ENCODE assay signal across 9 cellular contexts in the genomic region with DNA sequence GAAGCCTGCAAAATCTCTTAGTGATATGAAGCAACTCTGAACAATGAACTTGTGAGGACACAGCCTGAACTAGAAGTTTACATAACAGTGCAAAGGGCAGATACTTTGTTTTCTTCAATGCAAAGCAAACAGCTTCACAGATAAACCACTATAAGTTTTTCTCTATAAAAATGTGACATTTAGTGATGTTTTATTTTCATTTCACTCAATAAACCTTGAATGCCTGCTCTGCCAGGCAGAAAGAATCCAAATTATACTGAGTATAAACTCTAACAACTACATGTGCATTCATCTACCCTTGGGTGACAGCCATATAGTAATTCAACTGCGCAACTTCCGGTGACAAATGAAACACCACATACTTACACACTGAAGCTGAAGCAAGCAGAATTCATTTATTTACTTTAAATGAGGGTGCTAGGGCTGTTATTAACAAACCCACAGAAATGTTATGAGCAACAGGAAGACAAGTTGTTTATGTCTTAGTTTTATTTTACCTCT. TPM values are rescaled to one million over a fixed set of nuclear protein-coding genes. Genes with fewer than 3 reads are reported as not detected.
DNase-seq lines count a peak whose midpoint lies in the region; ATAC-seq, FAIRE-seq and TF ChIP-seq lines count a peak whose summit lies in the region.
"Had no signal": no experiment of that assay in that cellular context is flagged by ENCODE, and none has a peak within 500 bp of the region (broad histone marks: within the 10 kb centered on the region; RNA-seq: fewer than 3 reads in every experiment).

No MANE protein-coding gene starts in this region.

- H2AFZ ChIP-seq in fibroblast of lung (ENCODE audit: low read length), result no peak overlapping the region

- TF ChIP-seq CTCF in fibroblast of lung (conservative IDR thresholded peaks at IDR 0.05 in 1 of 2, IDR thresholded peaks at IDR 0.05 in 1 of 2; ENCODE audit: low read depth in 1 of 2, low read length in 2 of 2), result no peak

- intact Hi-C loops in sciatic nerve (cut with DNase I), result no loop called here

- TF ChIP-seq POLR2A in H54 (IDR thresholded peaks at IDR 0.05; ENCODE audit: low read depth, low read length), result no peak

- ATAC-seq in sciatic nerve, result no peak
- ATAC-seq in GM18858 (IDR thresholded peaks at IDR 0.05; ENCODE audit: unreplicated experiment), result no peak
- ATAC-seq in HG03460 (IDR thresholded peaks at IDR 0.05; ENCODE audit: unreplicated experiment), result no peak
- no peak for ATAC-seq in HG03457 (IDR thresholded peaks at IDR 0.05; ENCODE audit: unreplicated experiment)

- H4K20me1 ChIP-seq in fibroblast of lung (ENCODE audit: control insufficient read depth, extremely low read depth, insufficient read depth, low read length), result no peaks in the 10 kb centered on the region

- H3K27me3 ChIP-seq in fibroblast of lung (ENCODE audit: control insufficient read depth, insufficient read depth, low read length), result no peaks in the 10 kb centered on the region

- peaks cover 2% of the 10 kb centered on the region for H3K36me3 ChIP-seq in fibroblast of lung (ENCODE audit: control insufficient read depth, insufficient read depth, low read length)

- H3K79me2 ChIP-seq in fibroblast of lung (ENCODE audit: control insufficient read depth, insufficient read depth, low read length), result peaks cover 8% of the 10 kb centered on the region

- peak; percentile 75 for FAIRE-seq in H54 (lab: Jason Lieb, UNC)

- H3K27ac ChIP-seq in fibroblast of lung (ENCODE audit: insufficient read depth, low read length) (peak overlapping the region; percentile 78), skin epidermis (peak overlapping the region in 12 of 21 experiments; percentile 17 to 85 (median 56))

- peaks cover 23% of the 10 kb centered on the region for H3K4me1 ChIP-seq in fibroblast of lung (ENCODE audit: control insufficient read depth, extremely low read depth, insufficient read depth, low read length)

- no peak overlapping the region for H3K9ac ChIP-seq in fibroblast of lung (ENCODE audit: insufficient read depth, low read length)

- H3K4me3 ChIP-seq in fibroblast of lung (replicated peaks in 1 of 4; ENCODE audit: control extremely low read depth in 1 of 4, insufficient read depth in 1 of 4, low read depth in 3 of 4, low read length in 4 of 4), result no peak overlapping the region
- no peak overlapping the region for H3K4me3 ChIP-seq in skin epidermis

- peak overlapping the region; percentile 67 for H3K4me2 ChIP-seq in fibroblast of lung (ENCODE audit: extremely low read depth, insufficient read depth, low read length)

- H3K9me3 ChIP-seq in fibroblast of lung (ENCODE audit: control insufficient read depth, insufficient read depth, low read depth, low read length), result no peaks in the 10 kb centered on the region

- DNase-seq in H54 (ENCODE audit: insufficient read length, low spot score) (no peak), RPMI7951 (ENCODE audit: low read depth) (peak; percentile 37), fibroblast of lung (ENCODE audit: low read depth in 2 of 2) (peak; percentile 87 to 93), sciatic nerve (ENCODE audit: low spot score) (no peak)
- DNase-seq: posterior cingulate gyrus had no signal

RNA-seq across cellular contexts. Expression of gene DCP1B, which starts 10.3 kb away (rescaled TPM):
- total RNA-seq in RPMI7951 (2014; rRNA removed; shearing (Covaris generic)), result 9.0 and 11.2 TPM in 2 replicates
- total RNA-seq in fibroblast of lung, result 10.4 and 11.3 TPM in 2 replicates
- polyA plus RNA-seq in fibroblast of lung, result 19.4 and 24.0 TPM in 2 replicates
- 9.6 and 12.5 TPM in 2 replicates for polyA plus RNA-seq in fibroblast of lung (2012)
- 12.9 and 22.3 TPM in 2 replicates for polyA minus RNA-seq in fibroblast of lung (ENCODE audit: low replicate concordance)
- 17.7 TPM for total RNA-seq in sciatic nerve

RNA-seq across cellular contexts. Expression of gene CACNA1C, which starts 58.9 kb away (rescaled TPM):
- 0.98 and 1.6 TPM in 2 replicates for total RNA-seq in RPMI7951 (2014; rRNA removed; shearing (Covaris generic))
- 7.4 and 11.4 TPM in 2 replicates for total RNA-seq in fibroblast of lung
- 5.4 and 7.6 TPM in 2 replicates for polyA plus RNA-seq in fibroblast of lung
- 3.8 and 7.7 TPM in 2 replicates for polyA plus RNA-seq in fibroblast of lung (2012)
- 27.0 and 44.8 TPM in 2 replicates for polyA minus RNA-seq in fibroblast of lung (ENCODE audit: low replicate concordance)
- total RNA-seq in sciatic nerve, result 9.0 TPM

Comparison
In these comparisons a context has a peak if more than half of its experiments do, and no peak if none do; other contexts are left out.
1. DNase-seq: peak in RPMI7951 (single experiment) and fibroblast of lung (2 of 2); none in H54 (single experiment) and sciatic nerve (single experiment).